10 cellular contexts compared by ENCODE assay signal in the genomic region with DNA sequence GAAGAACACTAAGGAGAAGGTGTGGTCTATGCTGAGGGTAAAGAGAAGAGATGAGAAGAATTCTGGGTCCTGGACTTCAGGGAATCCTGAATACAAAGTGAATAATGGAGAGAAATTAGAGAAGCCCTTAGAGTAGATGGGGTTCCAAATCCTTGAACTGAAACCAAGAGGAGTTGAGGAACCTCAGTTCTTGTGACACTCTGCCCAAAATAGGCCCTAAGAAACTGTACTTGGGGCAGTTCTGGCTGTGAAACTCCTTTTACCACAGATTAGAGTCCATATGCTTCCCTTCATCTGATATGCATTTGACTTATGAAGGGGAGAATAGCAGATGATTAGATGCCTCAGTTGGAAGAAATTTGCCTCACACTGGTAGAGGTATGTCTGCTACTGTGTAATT. TPM values are rescaled to one million over a fixed set of nuclear protein-coding genes. Genes with fewer than 3 reads are reported as not detected.
DNase-seq lines count a peak whose midpoint lies in the region; ATAC-seq and TF ChIP-seq lines count a peak whose summit lies in the region.
"Had no signal": no experiment of that assay in that cellular context is flagged by ENCODE, and none has a peak within 500 bp of the region (broad histone marks: within the 10 kb centered on the region; RNA-seq: fewer than 3 reads in every experiment).

No MANE protein-coding gene starts in this region.

- H3K27ac ChIP-seq in right atrium auricular region: peak overlapping the region; percentile 69 to 74
- H3K27ac ChIP-seq in right cardiac atrium (ENCODE audit: low read length): no peak overlapping the region
- peak overlapping the region; percentile 60 for H3K27ac ChIP-seq in brain microvascular endothelial cell
- H3K27ac ChIP-seq in vagina: peak overlapping the region; percentile 75
- H3K27ac ChIP-seq: RWPE1 had no signal

- H3K36me3 ChIP-seq in right atrium auricular region: no peaks in the 10 kb centered on the region
- H3K36me3 ChIP-seq in brain microvascular endothelial cell (replicated peaks): no peaks in the 10 kb centered on the region
- no peaks in the 10 kb centered on the region for H3K36me3 ChIP-seq in vagina

- intact Hi-C loops in right cardiac atrium (cut with DNase I): no loop called here
- intact Hi-C loops in vagina (cut with DNase I): no loop called here

- no peak overlapping the region for H3K4me3 ChIP-seq in right atrium auricular region
- H3K4me3 ChIP-seq in right cardiac atrium (ENCODE audit: low read length): no peak overlapping the region
- no peak overlapping the region for H3K4me3 ChIP-seq in brain microvascular endothelial cell (ENCODE audit: low read depth, low read length)
- H3K4me3 ChIP-seq in vagina: no peak overlapping the region

- ATAC-seq in right cardiac atrium (no peak), HG03159 (IDR thresholded peaks at IDR 0.05; ENCODE audit: unreplicated experiment) (peak; percentile 39)

- in situ Hi-C loops in brain microvascular endothelial cell (cut with HindIII; ENCODE audit: low pct_ligation_motif_present, low sequenced_read_pairs): no loop called here

- TF ChIP-seq CTCF in right atrium auricular region (IDR thresholded peaks at IDR 0.05) (no peak), brain microvascular endothelial cell (IDR thresholded peaks at IDR 0.05; ENCODE audit: low read depth, low read length, missing control alignments) (no peak), vagina (IDR thresholded peaks at IDR 0.05) (no peak)

- H3K4me1 ChIP-seq in right atrium auricular region (peaks cover 0 to 43% of the 10 kb centered on the region in 2 donors), right cardiac atrium (ENCODE audit: control insufficient read depth, insufficient read depth, low read length) (peaks cover 6% of the 10 kb centered on the region), vagina (peaks cover 60% of the 10 kb centered on the region)

- H3K9me3 ChIP-seq in right atrium auricular region (no peaks in the 10 kb centered on the region), right cardiac atrium (ENCODE audit: control insufficient read depth, low read length) (no peaks in the 10 kb centered on the region), vagina (no peaks in the 10 kb centered on the region)

- TF ChIP-seq POLR2A in vagina (IDR thresholded peaks at IDR 0.05): no peak

- H3K27me3 ChIP-seq in right atrium auricular region (no peaks in the 10 kb centered on the region), right cardiac atrium (ENCODE audit: control insufficient read depth, insufficient read depth) (no peaks in the 10 kb centered on the region), brain microvascular endothelial cell (replicated peaks) (no peaks in the 10 kb centered on the region), vagina (no peaks in the 10 kb centered on the region)

- DNase-seq in right atrium auricular region (ENCODE audit: low spot score) (no peak), right cardiac atrium (no peak), brain microvascular endothelial cell (no peak), vagina (ENCODE audit: extremely low spot score in 2 of 2) (no peak), inferior parietal cortex (ENCODE audit: extremely low spot score) (no peak), NCI-H2196 (lab: John Stamatoyannopoulos, UW; ENCODE audit: unreplicated experiment) (no peak)
- DNase-seq in stimulated activated naive CD4-positive, alpha-beta T cell (lab: John Stamatoyannopoulos, UW): no peak
- DNase-seq: activated naive CD4-positive, alpha-beta T cell treated with anti-CD3 and anti-CD28 coated beads, Interleukin-2, amount 50 U/mL, for 16 hours had no signal

RNA-seq across cellular contexts. Expression of a gene that starts 19.0 kb away (rescaled TPM):
- total RNA-seq in right atrium auricular region: 10 to 100 TPM; 18.0 to 23.3 TPM
- 10 to 100 TPM; 13.9 to 21.2 (median 17.9) TPM for total RNA-seq in right cardiac atrium
- 13.9 TPM for polyA plus RNA-seq in right cardiac atrium
- total RNA-seq in vagina: 87.7 TPM
